11 cellular contexts compared by ENCODE assay signal in genomic region chr1:150976401-150976821, GRCh38. TPM values are rescaled to one million over a fixed set of nuclear protein-coding genes. Genes with fewer than 3 reads are reported as not detected.
DNase-seq lines count a peak whose midpoint lies in the region; ATAC-seq, FAIRE-seq and TF ChIP-seq lines count a peak whose summit lies in the region.
"Had no signal": no experiment of that assay in that cellular context is flagged by ENCODE, and none has a peak within 500 bp of the region (broad histone marks: within the 10 kb centered on the region; RNA-seq: fewer than 3 reads in every experiment).

No MANE protein-coding gene starts in this region.

- H3K4me3 Mint-ChIP-seq in Caco-2 (ENCODE audit: unreplicated experiment), result peak overlapping the region; percentile 91

- POLR2A ChIA-PET in Caco-2 (lab: Charles Lee), result interaction anchor here (0.5 to 0.6 kb wide), 3 partner anchors 305 to 483 kb away, joined by 3 to 7 read pairs (median 5); no protein-coding TSS in a partner anchor
- POLR2A ChIA-PET in endothelial cell of umbilical vein (lab: Charles Lee), result interaction anchor here (0.6 kb wide), 1 partner anchor 47 kb away, joined by 4 read pairs; no protein-coding TSS in a partner anchor

- no peak overlapping the region for H3K4me2 ChIP-seq in endothelial cell of umbilical vein (ENCODE audit: insufficient read depth, low read length)

- 94% methylated on average over 9 of the region's 9 CpGs for WGBS in sigmoid colon, 2 donors

- no peaks in the 10 kb centered on the region for H3K9me3 ChIP-seq in Caco-2
- H3K9me3 ChIP-seq in endothelial cell of umbilical vein (replicated peaks; ENCODE audit: control insufficient read depth, insufficient read depth, low read length), result no peaks in the 10 kb centered on the region
- H3K9me3 ChIP-seq in sigmoid colon, result no peaks in the 10 kb centered on the region
- H3K9me3 ChIP-seq: pancreas had no signal

- no peak overlapping the region for H3K4me3 ChIP-seq in Caco-2 (ENCODE audit: low read depth, low read length)
- no peak overlapping the region for H3K4me3 ChIP-seq in endothelial cell of umbilical vein (replicated peaks in 1 of 3; ENCODE audit: insufficient read depth in 1 of 3, low read depth in 1 of 3, low read length in 3 of 3)
- H3K4me3 ChIP-seq in sigmoid colon, result no peak overlapping the region
- H3K4me3 ChIP-seq: pancreas had no signal

- TF ChIP-seq POLR2A in endothelial cell of umbilical vein (IDR thresholded peaks at IDR 0.05; ENCODE audit: low read depth, low read length) (no peak), sigmoid colon (IDR thresholded peaks at IDR 0.05) (no peak)

- intact Hi-C loops in Caco-2 (cut with micrococcal nuclease; ENCODE audit: unreplicated experiment), result loop anchor here (10.0 kb wide), 1 partner anchor 412 kb away; no protein-coding TSS in a partner anchor
- intact Hi-C loops in endothelial cell of umbilical vein (cut with micrococcal nuclease), result loop anchor here (5.0 kb wide), 3 partner anchors 99 to 349 kb away; partner anchors contain the start of genes ARNT, ENSA and SEMA6C
- intact Hi-C loops in sigmoid colon (cut with DNase I), result loop anchor here (5.0 kb wide), 2 partner anchors 71 to 99 kb away; partner anchors contain the start of genes ARNT and C1orf56

- DNase-seq in Caco-2 (no peak), OCI-M1 (lab: John Stamatoyannopoulos, UW) (peak; percentile 82), endothelial cell of umbilical vein (ENCODE audit: low read depth, low spot score) (no peak), sigmoid colon (no peak), NCI-H748 (lab: John Stamatoyannopoulos, UW; ENCODE audit: unreplicated experiment) (no peak), NCI-H1694 (lab: John Stamatoyannopoulos, UW) (no peak)
- no peak for DNase-seq in activated effector memory CD4-positive, alpha-beta T cell treated with Interleukin-2 at 50 U/mL for 16 hours
- DNase-seq: NCI-H82, pancreas had no signal

- H3K27ac ChIP-seq in endothelial cell of umbilical vein (ENCODE audit: insufficient read depth, low read depth, low read length), result peak overlapping the region; percentile 67
- peak overlapping the region; percentile 62 to 97 (median 79) for H3K27ac ChIP-seq in sigmoid colon

- no peak overlapping the region for H3K9ac ChIP-seq in endothelial cell of umbilical vein (replicated peaks; ENCODE audit: extremely low read depth, insufficient read depth, low read length)

- no peak for FAIRE-seq in endothelial cell of umbilical vein (lab: Jason Lieb, UNC)
- FAIRE-seq: bronchial epithelial cell, pancreas had no signal

- dilution Hi-C loops in endothelial cell of umbilical vein (cut with MboI; ENCODE audit: extremely low pct_ligation_motif_present, low sequenced_read_pairs), result no loop called here

- no peak for TF ChIP-seq EP300 in sigmoid colon (IDR thresholded peaks at IDR 0.05)

- H3K9me1 ChIP-seq in endothelial cell of umbilical vein (replicated peaks; ENCODE audit: control insufficient read depth, extremely low read depth, insufficient read depth, low read length), result no peaks in the 10 kb centered on the region

- peaks cover 28% of the 10 kb centered on the region for H3K79me2 ChIP-seq in endothelial cell of umbilical vein (ENCODE audit: control insufficient read depth, insufficient read depth, low read length)

- no peaks in the 10 kb centered on the region for H3K9me3 Mint-ChIP-seq in Caco-2 (ENCODE audit: unreplicated experiment)

- peaks cover 75% of the 10 kb centered on the region for H3K4me1 ChIP-seq in Caco-2
- H3K4me1 ChIP-seq in endothelial cell of umbilical vein (ENCODE audit: control insufficient read depth, extremely low read depth, insufficient read depth, low read length), result peaks cover 36% of the 10 kb centered on the region
- peaks cover 0 to 53% (median 47%) of the 10 kb centered on the region in 4 donors for H3K4me1 ChIP-seq in sigmoid colon

- peaks cover 40% of the 10 kb centered on the region for H3K4me1 Mint-ChIP-seq in Caco-2 (ENCODE audit: low read depth, unreplicated experiment)

- CTCF ChIA-PET in Caco-2 (lab: Charles Lee), result interaction anchor here (0.6 to 2.3 kb wide), 2 partner anchors 20 to 30 kb away, joined by 3 to 7 read pairs; partner anchors contain the start of gene MINDY1
- CTCF ChIA-PET in endothelial cell of umbilical vein (lab: Charles Lee), result interaction anchor here (0.6 to 17.1 kb wide), 3 partner anchors 13 to 30 kb away, joined by 5 to 278 read pairs (median 101); partner anchors contain the start of gene MINDY1

- no peaks in the 10 kb centered on the region for H4K20me1 ChIP-seq in endothelial cell of umbilical vein (replicated peaks; ENCODE audit: control insufficient read depth, extremely low read depth, insufficient read depth, low read length)

- no TSS peak for BruUV-seq in Caco-2 (replicated peaks; lab: Mats Ljungman, UMichigan)
- no TSS peak for BruUV-seq in endothelial cell of umbilical vein (replicated peaks; lab: Mats Ljungman, UMichigan)

- H3K27ac Mint-ChIP-seq in Caco-2 (ENCODE audit: unreplicated experiment), result peak overlapping the region; percentile 74

- H3K27me3 ChIP-seq in Caco-2 (replicated peaks; ENCODE audit: control insufficient read depth, insufficient read depth, low read length) (no peaks in the 10 kb centered on the region), endothelial cell of umbilical vein (ENCODE audit: control insufficient read depth in 2 of 2, insufficient read depth in 2 of 2, low read length in 2 of 2) (no peaks in the 10 kb centered on the region), sigmoid colon (no peaks in the 10 kb centered on the region)
- H3K27me3 ChIP-seq: pancreas had no signal

- no peaks in the 10 kb centered on the region for H3K27me3 Mint-ChIP-seq in Caco-2 (ENCODE audit: insufficient read depth, unreplicated experiment)

- peaks cover 24% of the 10 kb centered on the region for H3K36me3 Mint-ChIP-seq in Caco-2 (ENCODE audit: insufficient read depth, unreplicated experiment)

- H3K36me3 ChIP-seq in Caco-2 (ENCODE audit: control insufficient read depth, insufficient read depth, low read length), result no peaks in the 10 kb centered on the region
- no peaks in the 10 kb centered on the region for H3K36me3 ChIP-seq in endothelial cell of umbilical vein (ENCODE audit: control insufficient read depth in 2 of 2, extremely low read depth in 1 of 2, insufficient read depth in 2 of 2, low read length in 2 of 2)
- no peaks in the 10 kb centered on the region for H3K36me3 ChIP-seq in sigmoid colon
- H3K36me3 ChIP-seq: pancreas had no signal

- no peak for TF ChIP-seq CTCF in Caco-2 (IDR thresholded peaks at IDR 0.05; ENCODE audit: insufficient read depth in 1 of 2, low read depth in 1 of 2, low read length in 1 of 2, severe bottlenecking in 1 of 2, unreplicated experiment in 1 of 2)
- no peak for TF ChIP-seq CTCF in endothelial cell of umbilical vein (IDR thresholded peaks at IDR 0.05; ENCODE audit: extremely low read depth in 1 of 2, insufficient read depth in 1 of 2, low read depth in 1 of 2, low read length in 2 of 2)
- no peak for TF ChIP-seq CTCF in sigmoid colon (IDR thresholded peaks at IDR 0.05)

- ATAC-seq in HG02840 (IDR thresholded peaks at IDR 0.05; ENCODE audit: low FRiP score, unreplicated experiment), result no peak
- ATAC-seq: pancreas had no signal

- H2AFZ ChIP-seq in endothelial cell of umbilical vein (ENCODE audit: low read depth, low read length), result no peak overlapping the region

RNA-seq across cellular contexts. Expression of gene CERS2, which starts 1.8 kb away (rescaled TPM):
- total RNA-seq in Caco-2 (2022) (360 and 379 TPM in 2 replicates), endothelial cell of umbilical vein (155 and 171 TPM in 2 replicates), sigmoid colon (100 to 1,000 TPM in 1 of 4 donors, 10 to 100 TPM in 3; 68.7 to 103 (median 79.1) TPM)
- polyA plus RNA-seq in endothelial cell of umbilical vein (143 and 158 TPM in 2 replicates), sigmoid colon (100 to 1,000 TPM in 1 of 3 donors, 10 to 100 TPM in 2; 50.6 to 115 (median 97.8) TPM)
- polyA plus RNA-seq in endothelial cell of umbilical vein (2011; cell fraction: cytosol; rRNA removed), result 158 and 161 TPM in 2 replicates
- 124 and 141 TPM in 2 replicates for polyA plus RNA-seq in endothelial cell of umbilical vein (2011; cell fraction: nucleus; rRNA removed)
- polyA plus RNA-seq in endothelial cell of umbilical vein (2012), result 96.0 and 136 TPM in 2 replicates
- 178 and 194 TPM in 2 replicates for polyA minus RNA-seq in endothelial cell of umbilical vein
- polyA minus RNA-seq in endothelial cell of umbilical vein (2011; cell fraction: cytosol; rRNA and poly(A)+ RNA removed), result 167 TPM
- polyA minus RNA-seq in endothelial cell of umbilical vein (2011; cell fraction: nucleus; rRNA and poly(A)+ RNA removed), result 40.8 and 75.8 TPM in 2 replicates

RNA-seq across cellular contexts. Expression of gene ANXA9, which starts 5.7 kb away (rescaled TPM):
- total RNA-seq in Caco-2 (2022), result 30.0 and 42.5 TPM in 2 replicates
- total RNA-seq in endothelial cell of umbilical vein, result not detected in 2 replicates
- not detected in 2 replicates for polyA plus RNA-seq in endothelial cell of umbilical vein
- polyA plus RNA-seq in endothelial cell of umbilical vein (2011; cell fraction: cytosol; rRNA removed), result not detected in 2 replicates
- polyA plus RNA-seq in endothelial cell of umbilical vein (2011; cell fraction: nucleus; rRNA removed), result not detected in 2 replicates
- 0.46 and 0.62 TPM in 2 replicates for polyA plus RNA-seq in endothelial cell of umbilical vein (2012)
- not detected in 2 replicates for polyA minus RNA-seq in endothelial cell of umbilical vein
- 2.2 TPM for polyA minus RNA-seq in endothelial cell of umbilical vein (2011; cell fraction: cytosol; rRNA and poly(A)+ RNA removed)
- polyA minus RNA-seq in endothelial cell of umbilical vein (2011; cell fraction: nucleus; rRNA and poly(A)+ RNA removed), result not detected in 2 replicates
- under 1 TPM in 1 of 4 donors, not detected in 3; 0.36 TPM for total RNA-seq in sigmoid colon
- polyA plus RNA-seq in sigmoid colon, result under 1 TPM in 2 of 3 donors, not detected in 1; 0.45 to 0.60 TPM

RNA-seq across cellular contexts. Expression of gene MINDY1, which starts 30.3 kb away (rescaled TPM):
- total RNA-seq in Caco-2 (2022), result 15.6 and 16.9 TPM in 2 replicates
- total RNA-seq in endothelial cell of umbilical vein, result 11.7 and 12.0 TPM in 2 replicates
- polyA plus RNA-seq in endothelial cell of umbilical vein, result 15.4 and 16.1 TPM in 2 replicates
- 11.2 and 11.5 TPM in 2 replicates for polyA plus RNA-seq in endothelial cell of umbilical vein (2011; cell fraction: cytosol; rRNA removed)
- 21.3 and 26.7 TPM in 2 replicates for polyA plus RNA-seq in endothelial cell of umbilical vein (2011; cell fraction: nucleus; rRNA removed)
- polyA plus RNA-seq in endothelial cell of umbilical vein (2012), result 8.4 and 10.3 TPM in 2 replicates
- polyA minus RNA-seq in endothelial cell of umbilical vein, result 15.4 and 22.7 TPM in 2 replicates
- polyA minus RNA-seq in endothelial cell of umbilical vein (2011; cell fraction: cytosol; rRNA and poly(A)+ RNA removed), result 7.9 TPM
- polyA minus RNA-seq in endothelial cell of umbilical vein (2011; cell fraction: nucleus; rRNA and poly(A)+ RNA removed), result 10.0 and 10.7 TPM in 2 replicates
- 10 to 100 TPM; 21.7 to 51.8 (median 27.0) TPM for total RNA-seq in sigmoid colon
- 10 to 100 TPM; 15.6 to 26.4 (median 22.1) TPM for polyA plus RNA-seq in sigmoid colon

RNA-seq across cellular contexts. Expression of gene PRUNE1, which starts 31.8 kb away (rescaled TPM):
- total RNA-seq in Caco-2 (2022) (24.2 and 24.3 TPM in 2 replicates), endothelial cell of umbilical vein (8.0 and 8.6 TPM in 2 replicates), sigmoid colon (10 to 100 TPM; 16.7 to 33.9 (median 27.7) TPM)
- polyA plus RNA-seq in endothelial cell of umbilical vein (17.5 and 19.3 TPM in 2 replicates), sigmoid colon (10 to 100 TPM; 15.5 to 18.7 (median 18.6) TPM)
- 11.9 and 12.9 TPM in 2 replicates for polyA plus RNA-seq in endothelial cell of umbilical vein (2011; cell fraction: cytosol; rRNA removed)
- polyA plus RNA-seq in endothelial cell of umbilical vein (2011; cell fraction: nucleus; rRNA removed), result 10.1 and 10.7 TPM in 2 replicates
- polyA plus RNA-seq in endothelial cell of umbilical vein (2012), result 5.9 and 7.5 TPM in 2 replicates
- polyA minus RNA-seq in endothelial cell of umbilical vein, result 18.7 and 21.9 TPM in 2 replicates
- 22.6 TPM for polyA minus RNA-seq in endothelial cell of umbilical vein (2011; cell fraction: cytosol; rRNA and poly(A)+ RNA removed)
- 5.5 and 6.2 TPM in 2 replicates for polyA minus RNA-seq in endothelial cell of umbilical vein (2011; cell fraction: nucleus; rRNA and poly(A)+ RNA removed)

RNA-seq across cellular contexts. Expression of gene SETDB1, which starts 50.2 kb away (rescaled TPM):
- total RNA-seq in Caco-2 (2022), result 45.0 and 46.7 TPM in 2 replicates
- total RNA-seq in endothelial cell of umbilical vein, result 42.0 and 49.2 TPM in 2 replicates
- 25.1 and 25.3 TPM in 2 replicates for polyA plus RNA-seq in endothelial cell of umbilical vein
- polyA plus RNA-seq in endothelial cell of umbilical vein (2011; cell fraction: cytosol; rRNA removed), result 23.9 and 24.8 TPM in 2 replicates
- polyA plus RNA-seq in endothelial cell of umbilical vein (2011; cell fraction: nucleus; rRNA removed), result 82.1 and 83.5 TPM in 2 replicates
- polyA plus RNA-seq in endothelial cell of umbilical vein (2012), result 27.1 and 29.8 TPM in 2 replicates
- polyA minus RNA-seq in endothelial cell of umbilical vein, result 74.2 and 80.9 TPM in 2 replicates
- 27.0 TPM for polyA minus RNA-seq in endothelial cell of umbilical vein (2011; cell fraction: cytosol; rRNA and poly(A)+ RNA removed)
- 48.6 and 72.3 TPM in 2 replicates for polyA minus RNA-seq in endothelial cell of umbilical vein (2011; cell fraction: nucleus; rRNA and poly(A)+ RNA removed)
- 10 to 100 TPM; 23.9 to 36.0 (median 30.3) TPM for total RNA-seq in sigmoid colon
- polyA plus RNA-seq in sigmoid colon, result 10 to 100 TPM in 1 of 3 donors, 1 to 10 TPM in 2; 5.5 to 24.5 (median 9.0) TPM

Comparison
In these comparisons a context has a peak if more than half of its experiments do, and no peak if none do; other contexts are left out.
1. RNA of gene ANXA9, which starts 5.7 kb away (total RNA-seq): 30.0 to 42.5 TPM in Caco-2; not detected in endothelial cell of umbilical vein and 0.36 TPM in sigmoid colon; every median in the first group is over 10 times any median in the second.